ENCODE assay signal across 7 cellular contexts in genomic region chr2:85648619-85649018, GRCh38. TPM values are rescaled to one million over a fixed set of nuclear protein-coding genes. Genes with fewer than 3 reads are reported as not detected.
A peak's percentile ranks its signal among the peaks of the same experiment; 100 is the strongest.
DNase-seq lines count a peak whose midpoint lies in the region; ATAC-seq and TF ChIP-seq lines count a peak whose summit lies in the region.

No MANE protein-coding gene starts in this region.

- no peaks in the 10 kb centered on the region for H3K4me1 Mint-ChIP-seq in activated CD8-positive, alpha-beta T cell treated with anti-CD3 and anti-CD28 coated beads, Interleukin-2, amount 10 ng/mL, durations not matched to agents 7 days and 5 days (ENCODE audit: low read depth)

- TF ChIP-seq CTCF in HL-60 (IDR thresholded peaks at IDR 0.05; ENCODE audit: insufficient read depth, low read length) (no peak), liver (IDR thresholded peaks at IDR 0.05; ENCODE audit: low read depth, low read length, missing input control) (peak; percentile 19)

- peaks cover 62% of the 10 kb centered on the region for H3K36me3 Mint-ChIP-seq in activated CD8-positive, alpha-beta T cell treated with anti-CD3 and anti-CD28 coated beads, Interleukin-2, amount 10 ng/mL, durations not matched to agents 7 days and 5 days (ENCODE audit: low read depth)

- H3K9me3 Mint-ChIP-seq in activated CD8-positive, alpha-beta T cell treated with anti-CD3 and anti-CD28 coated beads, Interleukin-2, amount 10 ng/mL, durations not matched to agents 7 days and 5 days (ENCODE audit: insufficient read depth) = no peaks in the 10 kb centered on the region

- no peak overlapping the region for H3K4me3 Mint-ChIP-seq in activated CD8-positive, alpha-beta T cell treated with anti-CD3 and anti-CD28 coated beads, Interleukin-2, amount 10 ng/mL, durations not matched to agents 7 days and 5 days

- ATAC-seq in activated CD8-positive, alpha-beta T cell treated with anti-CD3 and anti-CD28 coated beads, Interleukin-2, amount 10 ng/mL, durations not matched to agents 7 days and 5 days = peak; percentile 75
- ATAC-seq in GM19023 (IDR thresholded peaks at IDR 0.05; ENCODE audit: unreplicated experiment) = no peak

- no peak overlapping the region for H3K9ac ChIP-seq in liver (ENCODE audit: low read depth in 1 of 2, low read length in 2 of 2)

- no peaks in the 10 kb centered on the region for H3K9me3 ChIP-seq in liver (ENCODE audit: control insufficient read depth in 4 of 4, low read length in 3 of 4)

- DNase-seq in ELF-1 (ENCODE audit: low read depth, low spot score) (peak; percentile 30), HL-60 (ENCODE audit: low read depth in 1 of 2, low spot score in 1 of 2) (peak in 1 of 2 experiments; percentile 25), HuH-7.5 (ENCODE audit: low spot score) (no peak), NCI-H1092 treated with DMSO at 0.1 percent for 48 hours (lab: John Stamatoyannopoulos, UW) (no peak)
- DNase-seq in activated CD8-positive, alpha-beta T cell treated with anti-CD3 and anti-CD28 coated beads, Interleukin-2, amount 10 ng/mL, durations not matched to agents 7 days and 5 days = peak; percentile 51

- H3K27me3 Mint-ChIP-seq in activated CD8-positive, alpha-beta T cell treated with anti-CD3 and anti-CD28 coated beads, Interleukin-2, amount 10 ng/mL, durations not matched to agents 7 days and 5 days (ENCODE audit: low read depth) = no peaks in the 10 kb centered on the region

- H3K4me3 ChIP-seq in HL-60 (replicated peaks; ENCODE audit: insufficient read depth, low read length) (no peak overlapping the region), liver (ENCODE audit: low read depth in 1 of 3, low read length in 3 of 3) (no peak overlapping the region)

- H3K36me3 ChIP-seq in liver (ENCODE audit: control insufficient read depth in 4 of 4, insufficient read depth in 3 of 4, low read depth in 1 of 4, low read length in 3 of 4) = peaks cover 16 to 69% (median 57%) of the 10 kb centered on the region in 4 donors

- WGBS in liver = 80% methylated on average over 2 of the region's 2 CpGs

- POLR2A ChIA-PET in activated CD8-positive, alpha-beta T cell treated with anti-CD3 and anti-CD28 coated beads, Interleukin-2, amount 10 ng/mL, durations not matched to agents 7 days and 5 days (lab: Charles Lee) = no interaction called here

- peak; percentile 18 to 61 for TF ChIP-seq RAD21 in liver (IDR thresholded peaks at IDR 0.05)

- CTCF ChIA-PET in activated CD8-positive, alpha-beta T cell treated with anti-CD3 and anti-CD28 coated beads, Interleukin-2, amount 10 ng/mL, durations not matched to agents 7 days and 5 days (lab: Charles Lee) = interaction anchor here (0.6 to 9.4 kb wide), 17 partner anchors 9 to 166 kb away, joined by 3 to 86 read pairs (median 4); no protein-coding TSS in a partner anchor

- no peaks in the 10 kb centered on the region for H3K27me3 ChIP-seq in HL-60 (ENCODE audit: insufficient read depth, poor library complexity, severe bottlenecking)
- H3K27me3 ChIP-seq in liver (ENCODE audit: control insufficient read depth in 4 of 4, insufficient read depth in 4 of 4, low read length in 3 of 4) = no peaks in the 10 kb centered on the region

- H3K4me1 ChIP-seq in liver (ENCODE audit: control insufficient read depth in 4 of 4, insufficient read depth in 4 of 4, low read length in 3 of 4) = no peaks in the 10 kb centered on the region

- H3K27ac ChIP-seq in HL-60 (replicated peaks) = 0 out of 2 replicates have a peak overlapping the region, but pooled peaks have one; percentile 25
- H3K27ac ChIP-seq in liver (ENCODE audit: low read depth in 1 of 2, low read length in 2 of 2) = no peak overlapping the region

- H3K27ac Mint-ChIP-seq in activated CD8-positive, alpha-beta T cell treated with anti-CD3 and anti-CD28 coated beads, Interleukin-2, amount 10 ng/mL, durations not matched to agents 7 days and 5 days = no peak overlapping the region

TF ChIP-seq in liver, 16 proteins besides CTCF, POLR2A, EP300 and RAD21:
- TF ChIP-seq HNF4A (conservative IDR thresholded peaks at IDR 0.05) (no peak), EGR1 (IDR thresholded peaks at IDR 0.05; ENCODE audit: low read depth in 2 of 2) (no peak), ZBTB33 (IDR thresholded peaks at IDR 0.05) (no peak), REST (IDR thresholded peaks at IDR 0.05) (no peak), MAX (IDR thresholded peaks at IDR 0.05) (no peak), YY1 (IDR thresholded peaks at IDR 0.05) (no peak)
TF ChIP-seq in liver: peak in this region for 0.

RNA-seq across cellular contexts. Expression of gene SFTPB, which starts 19.4 kb away (rescaled TPM):
- total RNA-seq in activated CD8-positive, alpha-beta T cell treated with anti-CD3 and anti-CD28 coated beads, Interleukin-2, amount 10 ng/mL, durations not matched to agents 7 days and 5 days = not detected
- not detected for total RNA-seq in liver
- polyA plus RNA-seq in liver = not detected

RNA-seq across cellular contexts. Expression of gene USP39, which starts 32.6 kb away (rescaled TPM):
- total RNA-seq in activated CD8-positive, alpha-beta T cell treated with anti-CD3 and anti-CD28 coated beads, Interleukin-2, amount 10 ng/mL, durations not matched to agents 7 days and 5 days = 10 to 100 TPM; 81.3 to 82.4 TPM
- 10 to 100 TPM; 20.8 to 30.5 TPM for total RNA-seq in liver
- 10 to 100 TPM; 14.9 to 17.7 TPM for polyA plus RNA-seq in liver

RNA-seq across cellular contexts. Expression of gene C2orf68, which starts 36.8 kb away (rescaled TPM):
- total RNA-seq in activated CD8-positive, alpha-beta T cell treated with anti-CD3 and anti-CD28 coated beads, Interleukin-2, amount 10 ng/mL, durations not matched to agents 7 days and 5 days = 10 to 100 TPM; 38.9 to 43.4 TPM
- total RNA-seq in liver = 10 to 100 TPM in 1 of 2 donors, 1 to 10 TPM in 1; 7.6 to 13.4 TPM
- 10 to 100 TPM in 1 of 2 donors, 1 to 10 TPM in 1; 9.8 to 20.9 TPM for polyA plus RNA-seq in liver

RNA-seq across cellular contexts. Expression of gene GNLY, which starts 45.5 kb away (rescaled TPM):
- total RNA-seq in activated CD8-positive, alpha-beta T cell treated with anti-CD3 and anti-CD28 coated beads, Interleukin-2, amount 10 ng/mL, durations not matched to agents 7 days and 5 days = 100 to 1,000 TPM; 136 to 143 TPM
- total RNA-seq in liver = under 1 TPM in 1 of 2 donors, not detected in 1; 0.75 TPM
- 1 to 10 TPM; 1.3 to 4.8 TPM for polyA plus RNA-seq in liver

RNA-seq across cellular contexts. Expression of gene TMEM150A, which starts 46.1 kb away (rescaled TPM):
- total RNA-seq in activated CD8-positive, alpha-beta T cell treated with anti-CD3 and anti-CD28 coated beads, Interleukin-2, amount 10 ng/mL, durations not matched to agents 7 days and 5 days = 1 to 10 TPM; 1.7 to 1.9 TPM
- 10 to 100 TPM; 13.1 to 18.5 TPM for total RNA-seq in liver
- 10 to 100 TPM; 30.7 to 32.5 TPM for polyA plus RNA-seq in liver

Comparison
In these comparisons a context has a peak if more than half of its experiments do, and no peak if none do; other contexts are left out.
1. DNase-seq: peak in ELF-1 (single experiment) and activated CD8-positive, alpha-beta T cell treated with anti-CD3 and anti-CD28 coated beads, Interleukin-2, amount 10 ng/mL, durations not matched to agents 7 days and 5 days (single experiment); none in HuH-7.5 (single experiment) and NCI-H1092 treated with DMSO at 0.1 percent for 48 hours (single experiment).